ENCODE assay signal across 18 cellular contexts in the genomic region with DNA sequence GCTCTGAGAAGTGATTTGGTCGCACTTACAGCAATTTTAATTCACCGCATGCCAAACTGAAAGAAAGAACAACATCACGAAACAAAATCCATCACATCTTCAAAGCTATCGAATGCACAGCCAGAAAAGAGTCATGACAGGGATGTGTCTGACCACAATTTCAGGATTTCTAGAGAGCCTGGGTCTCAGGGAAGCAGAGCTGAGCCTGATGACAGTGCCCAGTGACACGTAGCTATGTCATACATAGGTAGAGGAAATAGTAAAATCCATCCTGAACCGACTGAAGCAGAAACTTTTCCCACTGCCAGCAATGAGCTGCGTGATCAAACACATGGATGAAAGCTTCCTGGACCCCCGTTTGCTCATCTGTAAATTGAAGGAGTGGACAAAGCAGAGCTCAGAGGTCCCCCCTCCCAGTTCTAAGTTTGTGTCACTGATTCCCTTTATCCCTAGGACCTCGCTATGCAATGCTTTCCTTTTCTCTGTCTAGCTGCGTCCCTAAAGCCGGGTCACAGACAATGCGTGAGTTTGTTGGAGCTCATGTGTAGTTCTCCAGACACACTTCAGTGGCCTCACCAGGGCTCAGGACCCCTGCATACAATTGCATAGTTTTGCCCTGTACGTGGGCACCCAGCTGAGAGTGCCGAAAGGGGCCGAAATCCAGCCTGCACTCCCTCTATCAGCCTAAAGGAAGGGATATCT. TPM values are rescaled to one million over a fixed set of nuclear protein-coding genes. Genes with fewer than 3 reads are reported as not detected.
DNase-seq lines count a peak whose midpoint lies in the region; ATAC-seq and TF ChIP-seq lines count a peak whose summit lies in the region.
"Had no signal": no experiment of that assay in that cellular context is flagged by ENCODE, and none has a peak within 500 bp of the region (broad histone marks: within the 10 kb centered on the region; RNA-seq: fewer than 3 reads in every experiment).

No MANE protein-coding gene starts in this region.

- no peaks in the 10 kb centered on the region for H3K9me3 ChIP-seq in PC-3 (ENCODE audit: low read length)
- no peaks in the 10 kb centered on the region for H3K9me3 ChIP-seq in fibroblast of lung (ENCODE audit: control insufficient read depth, insufficient read depth, low read depth, low read length)
- H3K9me3 ChIP-seq in spleen: no peaks in the 10 kb centered on the region
- H3K9me3 ChIP-seq: ascending aorta, testis had no signal

- H2AFZ ChIP-seq in PC-3 (ENCODE audit: low read length): no peak overlapping the region
- H2AFZ ChIP-seq in fibroblast of lung (ENCODE audit: low read length): no peak overlapping the region

- intact Hi-C loops in PC-3 (cut with micrococcal nuclease): no loop called here
- intact Hi-C loops in spleen (cut with DNase I; ENCODE audit: low total_unique reads): no loop called here

- H3K27me3 ChIP-seq in PC-3 (ENCODE audit: low read length): no peaks in the 10 kb centered on the region
- no peaks in the 10 kb centered on the region for H3K27me3 ChIP-seq in fibroblast of lung (ENCODE audit: control insufficient read depth, insufficient read depth, low read length)
- H3K27me3 ChIP-seq in spleen (replicated peaks in 1 of 7): no peaks in the 10 kb centered on the region
- H3K27me3 ChIP-seq: ascending aorta, testis had no signal

- POLR2A ChIA-PET in PC-3 (lab: Charles Lee; ENCODE audit: unreplicated experiment): interaction anchor here (0.5 kb wide), 1 partner anchor 120 kb away, joined by 17 read pairs; no protein-coding TSS in a partner anchor

- peak overlapping the region; percentile 64 for H3K4me2 ChIP-seq in PC-3 (ENCODE audit: low read length)
- H3K4me2 ChIP-seq in fibroblast of lung (ENCODE audit: extremely low read depth, insufficient read depth, low read length): peak overlapping the region; percentile 79

- H3K4me3 ChIP-seq in PC-3 (ENCODE audit: low read length): no peak overlapping the region
- H3K4me3 ChIP-seq in fibroblast of lung (replicated peaks in 1 of 4; ENCODE audit: control extremely low read depth in 1 of 4, insufficient read depth in 1 of 4, low read depth in 3 of 4, low read length in 4 of 4): peak overlapping the region; percentile 16 to 66 (median 38)
- H3K4me3 ChIP-seq in spleen: no peak overlapping the region
- H3K4me3 ChIP-seq: ascending aorta, testis had no signal

- peaks cover 5% of the 10 kb centered on the region for H3F3A ChIP-seq in PC-3 (ENCODE audit: low read length, unreplicated experiment)

- H3K9ac ChIP-seq in PC-3 (ENCODE audit: low read length): no peak overlapping the region
- no peak overlapping the region for H3K9ac ChIP-seq in fibroblast of lung (ENCODE audit: insufficient read depth, low read length)

- H3K36me3 ChIP-seq in PC-3 (ENCODE audit: low read depth, low read length): no peaks in the 10 kb centered on the region
- H3K36me3 ChIP-seq in fibroblast of lung (ENCODE audit: control insufficient read depth, insufficient read depth, low read length): no peaks in the 10 kb centered on the region
- no peaks in the 10 kb centered on the region for H3K36me3 ChIP-seq in spleen
- H3K36me3 ChIP-seq: ascending aorta had no signal

- H4K20me1 ChIP-seq in PC-3 (ENCODE audit: low read length): no peaks in the 10 kb centered on the region
- no peaks in the 10 kb centered on the region for H4K20me1 ChIP-seq in fibroblast of lung (ENCODE audit: control insufficient read depth, extremely low read depth, insufficient read depth, low read length)

- TF ChIP-seq POLR2A in spleen (IDR thresholded peaks at IDR 0.05): no peak

- no TSS peak for BruUV-seq in PC-3 (replicated peaks; lab: Mats Ljungman, UMichigan)

- H3K4me1 ChIP-seq in PC-3 (ENCODE audit: insufficient read depth, low read length): peaks cover 49% of the 10 kb centered on the region
- H3K4me1 ChIP-seq in fibroblast of lung (ENCODE audit: control insufficient read depth, extremely low read depth, insufficient read depth, low read length): peaks cover 21% of the 10 kb centered on the region
- H3K4me1 ChIP-seq in spleen: no peaks in the 10 kb centered on the region
- H3K4me1 ChIP-seq: ascending aorta, testis had no signal

- ATAC-seq in PC-3 (peak; percentile 32), omental fat pad (ENCODE audit: low FRiP score) (peak; percentile 11), GM18870 (IDR thresholded peaks at IDR 0.05; ENCODE audit: unreplicated experiment) (no peak), GM18519 (IDR thresholded peaks at IDR 0.05; ENCODE audit: low FRiP score, unreplicated experiment) (no peak)
- ATAC-seq: effector memory CD8-positive, alpha-beta T cell; left colon had no signal

- no peaks in the 10 kb centered on the region for H3K9me2 ChIP-seq in PC-3 (replicated peaks; ENCODE audit: low read length)

- TF ChIP-seq CTCF in PC-3 (conservative IDR thresholded peaks at IDR 0.05; ENCODE audit: low read depth, low read length) (no peak), fibroblast of lung (conservative IDR thresholded peaks at IDR 0.05 in 1 of 2, IDR thresholded peaks at IDR 0.05 in 1 of 2; ENCODE audit: low read depth in 1 of 2, low read length in 2 of 2) (no peak), omental fat pad (IDR thresholded peaks at IDR 0.05) (no peak), spleen (IDR thresholded peaks at IDR 0.05 in 8 of 11, conservative IDR thresholded peaks at IDR 0.05 in 3 of 11) (no peak)

- DNase-seq in AG08395 (ENCODE audit: low spot score): peak; percentile 49
- DNase-seq in PC-3: peak; percentile 58
- peak; percentile 25 to 42 for DNase-seq in fibroblast of lung (ENCODE audit: low read depth in 2 of 2)
- DNase-seq in omental fat pad (ENCODE audit: low spot score): no peak
- DNase-seq in hypothalamus (lab: John Stamatoyannopoulos, UW): no peak
- DNase-seq in spleen: no peak
- DNase-seq: ACHN; activated CD4-positive, alpha-beta memory T cell treated with anti-CD3 and anti-CD28 coated beads, Interleukin-2, amount 10 ng/mL, durations not matched to agents 7 days and 5 days; Calu3; effector memory CD8-positive, alpha-beta T cell; KBM-7; left colon; NCI-H187 treated with DMSO at 0.1 percent for 48 hours; testis had no signal

- H3K79me2 ChIP-seq in PC-3 (ENCODE audit: low read length): peaks cover 83% of the 10 kb centered on the region
- peaks cover 96% of the 10 kb centered on the region for H3K79me2 ChIP-seq in fibroblast of lung (ENCODE audit: control insufficient read depth, insufficient read depth, low read length)

- H3K27ac ChIP-seq in PC-3 (ENCODE audit: low read length): peak overlapping the region; percentile 80
- H3K27ac ChIP-seq in fibroblast of lung (ENCODE audit: insufficient read depth, low read length): peak overlapping the region; percentile 6
- H3K27ac ChIP-seq in spleen: no peak overlapping the region
- H3K27ac ChIP-seq: ascending aorta, testis had no signal

- 70 to 82% (median 72%) methylated on average over 15 of the region's 15 CpGs for WGBS in spleen, 5 donors

- CTCF ChIA-PET in PC-3 (lab: Charles Lee): interaction anchor here (0.8 kb wide), 1 partner anchor 164 kb away, joined by 3 read pairs; no protein-coding TSS in a partner anchor

RNA-seq across cellular contexts. Expression of a gene that starts 37.6 kb away (rescaled TPM):
- total RNA-seq in PC-3 (2014; rRNA removed): 13.9 and 20.8 TPM in 2 replicates
- 60.9 and 122 TPM in 2 replicates for total RNA-seq in fibroblast of lung
- 122 and 178 TPM in 2 replicates for polyA plus RNA-seq in fibroblast of lung
- polyA plus RNA-seq in fibroblast of lung (2012): 141 and 169 TPM in 2 replicates
- polyA minus RNA-seq in fibroblast of lung (ENCODE audit: low replicate concordance): 94.6 and 298 TPM in 2 replicates
- 10 to 100 TPM in 2 of 4 donors, 1 to 10 TPM in 2; 1.3 to 30.2 (median 8.0) TPM for total RNA-seq in omental fat pad
- under 1 TPM; 0.06 to 0.93 (median 0.26) TPM for total RNA-seq in spleen
- under 1 TPM; 0.10 to 0.21 (median 0.11) TPM for polyA plus RNA-seq in spleen
- total RNA-seq: activated CD4-positive, alpha-beta memory T cell treated with anti-CD3 and anti-CD28 coated beads, Interleukin-2, amount 10 ng/mL, durations not matched to agents 7 days and 5 days; T-helper 2 cell treated with Interferon-gamma antibody and Interleukin-4, amounts not matched to agents 100 ng/mL and 5 ng/mL, for 36 hours had no signal

Comparison
In these comparisons a context has a peak if more than half of its experiments do, and no peak if none do; other contexts are left out.
1. DNase-seq: peak in AG08395 (single experiment), PC-3 (single experiment) and fibroblast of lung (2 of 2); none in omental fat pad (single experiment), hypothalamus (0 of 51) and spleen (single experiment).
2. ATAC-seq: peak in PC-3 (single experiment) and omental fat pad (single experiment); none in GM18870 (single experiment) and GM18519 (single experiment).
3. H3K27ac ChIP-seq: peak in PC-3 (single experiment) and fibroblast of lung (single experiment); none in spleen (0 of 8).
4. H3K4me3 ChIP-seq: peak in fibroblast of lung (4 of 4); none in PC-3 (single experiment) and spleen (0 of 8).